Comparison of ENCODE assay signal across 24 cellular contexts in genomic region chr11:37502202-37502601, GRCh38.
A peak's percentile ranks its signal among the peaks of the same experiment; 100 is the strongest.
DNase-seq lines count a peak whose midpoint lies in the region; TF ChIP-seq lines count a peak whose summit lies in the region.
"Had no signal": no experiment of that assay in that cellular context is flagged by ENCODE, and none has a peak within 500 bp of the region (broad histone marks: within the 10 kb centered on the region; RNA-seq: fewer than 3 reads in every experiment).

No MANE protein-coding gene starts in this region.

- H3K9me3 ChIP-seq in fibroblast of lung (ENCODE audit: control insufficient read depth, insufficient read depth, low read depth, low read length), result no peaks in the 10 kb centered on the region
- H3K9me3 ChIP-seq in smooth muscle cell (replicated peaks; ENCODE audit: low read depth), result no peaks in the 10 kb centered on the region
- H3K9me3 ChIP-seq: thyroid gland had no signal

- no peak overlapping the region for H3K27ac ChIP-seq in fibroblast of lung (ENCODE audit: insufficient read depth, low read length)
- peak overlapping the region; percentile 11 for H3K27ac ChIP-seq in smooth muscle cell (ENCODE audit: low read depth)
- H3K27ac ChIP-seq: thyroid gland had no signal

- H3K4me3 ChIP-seq in fibroblast of lung (replicated peaks in 1 of 4; ENCODE audit: control extremely low read depth in 1 of 4, insufficient read depth in 1 of 4, low read depth in 3 of 4, low read length in 4 of 4) (no peak overlapping the region), smooth muscle cell (no peak overlapping the region)
- H3K4me3 ChIP-seq: thyroid gland had no signal

- peaks cover 6% of the 10 kb centered on the region for H3K4me1 Mint-ChIP-seq in activated CD4-positive, alpha-beta T cell treated with anti-CD3 and anti-CD28 coated beads, Interleukin-2, amount 10 ng/mL, durations not matched to agents 24 days and 14 days
- H3K4me1 Mint-ChIP-seq: central memory CD8-positive, alpha-beta T cell; memory B cell had no signal

- no peaks in the 10 kb centered on the region for H3K36me3 Mint-ChIP-seq in activated CD4-positive, alpha-beta T cell treated with anti-CD3 and anti-CD28 coated beads, Interleukin-2, amount 10 ng/mL, durations not matched to agents 24 days and 14 days (ENCODE audit: low read depth)
- H3K36me3 Mint-ChIP-seq: CD8-positive, alpha-beta T cell; memory B cell had no signal

- intact Hi-C loops in activated CD4-positive, alpha-beta T cell treated with anti-CD3 and anti-CD28 coated beads, Interleukin-2, amount 10 ng/mL, durations not matched to agents 24 days and 14 days (cut with micrococcal nuclease), result no loop called here

- no peaks in the 10 kb centered on the region for H3K27me3 Mint-ChIP-seq in activated CD4-positive, alpha-beta T cell treated with anti-CD3 and anti-CD28 coated beads, Interleukin-2, amount 10 ng/mL, durations not matched to agents 24 days and 14 days
- H3K27me3 Mint-ChIP-seq: activated CD4-positive, alpha-beta T cell treated with anti-CD3 and anti-CD28 coated beads for 36 hours; central memory CD8-positive, alpha-beta T cell; memory B cell had no signal

- no peak overlapping the region for H3K4me3 Mint-ChIP-seq in activated CD4-positive, alpha-beta T cell treated with anti-CD3 and anti-CD28 coated beads, Interleukin-2, amount 10 ng/mL, durations not matched to agents 24 days and 14 days
- H3K4me3 Mint-ChIP-seq: activated CD4-positive, alpha-beta T cell treated with anti-CD3 and anti-CD28 coated beads for 36 hours; activated naive CD4-positive, alpha-beta T cell treated with anti-CD3 and anti-CD28 coated beads for 36 hours; activated T-cell treated with anti-CD3 and anti-CD28 coated beads, Interleukin-2, amount 50 U/mL, for 72 hours; CD8-positive, alpha-beta T cell; central memory CD8-positive, alpha-beta T cell; HFFc6; memory B cell had no signal

- H3K9ac ChIP-seq in fibroblast of lung (ENCODE audit: insufficient read depth, low read length) (no peak overlapping the region), smooth muscle cell (ENCODE audit: low read depth) (no peak overlapping the region)

- H3K27me3 ChIP-seq in fibroblast of lung (ENCODE audit: control insufficient read depth, insufficient read depth, low read length) (no peaks in the 10 kb centered on the region), smooth muscle cell (ENCODE audit: low read depth) (no peaks in the 10 kb centered on the region)
- H3K27me3 ChIP-seq: thyroid gland had no signal

- H3K4me2 ChIP-seq in fibroblast of lung (ENCODE audit: extremely low read depth, insufficient read depth, low read length) (no peak overlapping the region), smooth muscle cell (no peak overlapping the region)

- no peaks in the 10 kb centered on the region for H4K20me1 ChIP-seq in fibroblast of lung (ENCODE audit: control insufficient read depth, extremely low read depth, insufficient read depth, low read length)
- H4K20me1 ChIP-seq in smooth muscle cell (ENCODE audit: low read depth), result no peaks in the 10 kb centered on the region

- 85% methylated on average over 2 of the region's 2 CpGs for WGBS in smooth muscle cell (ENCODE audit: low lambda C conversion rate)

- no peaks in the 10 kb centered on the region for H3K36me3 ChIP-seq in fibroblast of lung (ENCODE audit: control insufficient read depth, insufficient read depth, low read length)
- H3K36me3 ChIP-seq in smooth muscle cell (ENCODE audit: low read depth), result no peaks in the 10 kb centered on the region
- H3K36me3 ChIP-seq: thyroid gland had no signal

- H3F3A ChIP-seq in smooth muscle cell (ENCODE audit: low read depth), result peaks cover 10% of the 10 kb centered on the region

- DNase-seq in H4 (ENCODE audit: low spot score), result peak; percentile 24
- peak; percentile 35 for DNase-seq in NCI-H226
- DNase-seq in fibroblast of lung (ENCODE audit: low read depth in 2 of 2), result peak; percentile 17 to 36
- no peak for DNase-seq in smooth muscle cell (lab: John Stamatoyannopoulos, UW; ENCODE audit: unreplicated experiment)
- DNase-seq in activated CD4-positive, alpha-beta T cell treated with anti-CD3 and anti-CD28 coated beads, Interleukin-2, amount 10 ng/mL, durations not matched to agents 24 days and 14 days, result no peak
- no peak for DNase-seq in activated CD4-positive, CD25-positive, alpha-beta regulatory T cell treated with anti-CD3 and anti-CD28 coated beads, Interleukin-2, amount 50 U/mL, for 72 hours
- no peak for DNase-seq in NCI-H748 (lab: John Stamatoyannopoulos, UW; ENCODE audit: unreplicated experiment)
- DNase-seq: activated CD4-positive, alpha-beta T cell treated with anti-CD3 and anti-CD28 coated beads for 36 hours; activated naive CD4-positive, alpha-beta T cell treated with anti-CD3 and anti-CD28 coated beads for 36 hours; activated T-cell treated with anti-CD3 and anti-CD28 coated beads, Interleukin-2, amount 50 U/mL, for 72 hours; AML-193; CD8-positive, alpha-beta T cell; effector CD4-positive, alpha-beta T cell; erythroblast; HFFc6; kidney glomerular epithelial cell; NCI-H1436 treated with DMSO at 0.1 percent for 48 hours; NCI-H524 treated with DMSO at 0.1 percent for 48 hours; nucleus accumbens; stimulated activated CD4-positive, alpha-beta T cell treated with anti-CD3 and anti-CD28 coated beads, Interleukin-2, amount 100 ng/mL, for 48 hours; stimulated activated naive CD4-positive, alpha-beta T cell treated with Interleukin-2 at 50 U/mL for 16 hours; thyroid gland had no signal

- H3K4me1 ChIP-seq in fibroblast of lung (ENCODE audit: control insufficient read depth, extremely low read depth, insufficient read depth, low read length), result peaks cover 15% of the 10 kb centered on the region
- H3K4me1 ChIP-seq in smooth muscle cell (ENCODE audit: low read depth), result peaks cover 14% of the 10 kb centered on the region
- H3K4me1 ChIP-seq: thyroid gland had no signal

- no peak overlapping the region for H3K27ac Mint-ChIP-seq in activated CD4-positive, alpha-beta T cell treated with anti-CD3 and anti-CD28 coated beads, Interleukin-2, amount 10 ng/mL, durations not matched to agents 24 days and 14 days
- H3K27ac Mint-ChIP-seq: activated CD4-positive, alpha-beta T cell treated with anti-CD3 and anti-CD28 coated beads for 36 hours; activated naive CD4-positive, alpha-beta T cell treated with anti-CD3 and anti-CD28 coated beads for 36 hours; activated T-cell treated with anti-CD3 and anti-CD28 coated beads, Interleukin-2, amount 50 U/mL, for 72 hours; CD8-positive, alpha-beta T cell; memory B cell had no signal

- H2AFZ ChIP-seq in fibroblast of lung (ENCODE audit: low read length) (no peak overlapping the region), smooth muscle cell (ENCODE audit: low read depth) (no peak overlapping the region)

- no peaks in the 10 kb centered on the region for H3K79me2 ChIP-seq in fibroblast of lung (ENCODE audit: control insufficient read depth, insufficient read depth, low read length)
- no peaks in the 10 kb centered on the region for H3K79me2 ChIP-seq in smooth muscle cell (ENCODE audit: low read depth)

- TF ChIP-seq CTCF in fibroblast of lung (conservative IDR thresholded peaks at IDR 0.05 in 1 of 2, IDR thresholded peaks at IDR 0.05 in 1 of 2; ENCODE audit: low read depth in 1 of 2, low read length in 2 of 2), result no peak
- TF ChIP-seq CTCF in smooth muscle cell (IDR thresholded peaks at IDR 0.05; ENCODE audit: borderline replicate concordance, insufficient read depth, poor library complexity, severe bottlenecking), result no peak

- peaks cover 5% of the 10 kb centered on the region for H3K9me3 Mint-ChIP-seq in activated CD4-positive, alpha-beta T cell treated with anti-CD3 and anti-CD28 coated beads, Interleukin-2, amount 10 ng/mL, durations not matched to agents 24 days and 14 days
- H3K9me3 Mint-ChIP-seq: activated naive CD4-positive, alpha-beta T cell treated with anti-CD3 and anti-CD28 coated beads for 36 hours; HFFc6 had no signal

Comparison
In these comparisons a context has a peak if more than half of its experiments do, and no peak if none do; other contexts are left out.
1. DNase-seq: peak in H4 (single experiment), NCI-H226 (single experiment) and fibroblast of lung (2 of 2); none in smooth muscle cell (single experiment), activated CD4-positive, alpha-beta T cell treated with anti-CD3 and anti-CD28 coated beads, Interleukin-2, amount 10 ng/mL, durations not matched to agents 24 days and 14 days (single experiment), activated CD4-positive, CD25-positive, alpha-beta regulatory T cell treated with anti-CD3 and anti-CD28 coated beads, Interleukin-2, amount 50 U/mL, for 72 hours (single experiment) and NCI-H748 (single experiment).